Comparison of ENCODE assay signal across 18 cellular contexts in genomic region chr1:104946558-104947210, GRCh38.
DNase-seq lines count a peak whose midpoint lies in the region; ATAC-seq and TF ChIP-seq lines count a peak whose summit lies in the region.
"Had no signal": no experiment of that assay in that cellular context is flagged by ENCODE, and none has a peak within 500 bp of the region (broad histone marks: within the 10 kb centered on the region; RNA-seq: fewer than 3 reads in every experiment).

No MANE protein-coding gene starts in this region.

- TF ChIP-seq CTCF in SU-DHL-6 (IDR thresholded peaks at IDR 0.05; ENCODE audit: insufficient read depth, low read length, poor library complexity, severe bottlenecking) (no peak), GM20000 (IDR thresholded peaks at IDR 0.05; ENCODE audit: extremely low read depth, missing control alignments) (no peak)

- no peaks in the 10 kb centered on the region for H3K9me2 ChIP-seq in SU-DHL-6 (replicated peaks; ENCODE audit: insufficient read depth, low read length)

- H3K4me3 ChIP-seq in SU-DHL-6 (ENCODE audit: insufficient read depth, low read length, poor library complexity, severe bottlenecking) = no peak overlapping the region

- no peaks in the 10 kb centered on the region for H3K79me2 ChIP-seq in SU-DHL-6 (ENCODE audit: insufficient read depth, low read length)

- no peaks in the 10 kb centered on the region for H4K20me1 ChIP-seq in SU-DHL-6 (ENCODE audit: low read depth, low read length)

- peaks cover 6% of the 10 kb centered on the region for H3K9me3 Mint-ChIP-seq in activated T-cell treated with anti-CD3 and anti-CD28 coated beads, Interleukin-2, amount 50 U/mL, for 24 hours

- H3K27me3 Mint-ChIP-seq in activated T-cell treated with anti-CD3 and anti-CD28 coated beads, Interleukin-2, amount 50 U/mL, for 24 hours = no peaks in the 10 kb centered on the region
- H3K27me3 Mint-ChIP-seq: CD4-positive, CD25-positive, alpha-beta regulatory T cell; CD8-positive, alpha-beta memory T cell had no signal

- DNase-seq in activated T-cell treated with anti-CD3 and anti-CD28 coated beads, Interleukin-2, amount 50 U/mL, for 24 hours = no peak
- DNase-seq in GM20000 (ENCODE audit: low spot score) (no peak), activated gamma-delta T cell (lab: John Stamatoyannopoulos, UW) (no peak)
- DNase-seq in stimulated activated CD4-positive, alpha-beta T cell treated with anti-CD3 and anti-CD28 coated beads, Interleukin-2, amount 100 ng/mL, for 24 hours = no peak
- DNase-seq: ACHN; BE2C; C1 segment of cervical spinal cord; CD4-positive, CD25-positive, alpha-beta regulatory T cell; CD8-positive, alpha-beta memory T cell; COR-L47; HCEC 1CT; Karpas-422; KBM-7 had no signal

- H3F3A ChIP-seq in SU-DHL-6 (ENCODE audit: insufficient read depth) = no peaks in the 10 kb centered on the region

- H3K9me3 ChIP-seq in SU-DHL-6 (ENCODE audit: insufficient read depth, low read length) = 0 out of 2 replicates have a peak, but pooled peaks cover 4% of the 10 kb centered on the region
- H3K9me3 ChIP-seq: BE2C had no signal

- no peak overlapping the region for H3K9ac ChIP-seq in SU-DHL-6 (ENCODE audit: low read length)

- no peak overlapping the region for H3K4me3 Mint-ChIP-seq in activated T-cell treated with anti-CD3 and anti-CD28 coated beads, Interleukin-2, amount 50 U/mL, for 24 hours
- H3K4me3 Mint-ChIP-seq: CD4-positive, CD25-positive, alpha-beta regulatory T cell; CD8-positive, alpha-beta memory T cell had no signal

- 0 out of 2 replicates have a peak, but pooled peaks cover 2% of the 10 kb centered on the region for H3K36me3 ChIP-seq in SU-DHL-6 (ENCODE audit: low read length)
- H3K36me3 ChIP-seq: BE2C had no signal

- peak overlapping the region; percentile 70 for H2AFZ ChIP-seq in SU-DHL-6 (ENCODE audit: low read depth, low read length, severe bottlenecking)

- H3K36me3 Mint-ChIP-seq in activated T-cell treated with anti-CD3 and anti-CD28 coated beads, Interleukin-2, amount 50 U/mL, for 24 hours (ENCODE audit: low read depth) = no peaks in the 10 kb centered on the region
- H3K36me3 Mint-ChIP-seq: CD4-positive, CD25-positive, alpha-beta regulatory T cell had no signal

- H3K27me3 ChIP-seq in SU-DHL-6 (ENCODE audit: low read length) = no peaks in the 10 kb centered on the region
- H3K27me3 ChIP-seq: BE2C had no signal

- no peaks in the 10 kb centered on the region for H3K4me1 Mint-ChIP-seq in activated T-cell treated with anti-CD3 and anti-CD28 coated beads, Interleukin-2, amount 50 U/mL, for 24 hours (ENCODE audit: low read depth)
- H3K4me1 Mint-ChIP-seq: CD4-positive, CD25-positive, alpha-beta regulatory T cell; CD8-positive, alpha-beta memory T cell; IgD-negative memory B cell had no signal

- peak; percentile 52 for ATAC-seq in GM19372 (IDR thresholded peaks at IDR 0.05; ENCODE audit: low read depth, unreplicated experiment)
- peak; percentile 61 for ATAC-seq in HG02885 (IDR thresholded peaks at IDR 0.05; ENCODE audit: poor library complexity, unreplicated experiment)
- ATAC-seq: HepG2 had no signal

- no peak overlapping the region for H3K4me2 ChIP-seq in SU-DHL-6 (ENCODE audit: low read depth, low read length, poor library complexity, severe bottlenecking)

- H3K27ac ChIP-seq in SU-DHL-6 (ENCODE audit: low read depth, low read length) = no peak overlapping the region

- no peak overlapping the region for H3K27ac Mint-ChIP-seq in activated T-cell treated with anti-CD3 and anti-CD28 coated beads, Interleukin-2, amount 50 U/mL, for 24 hours
- H3K27ac Mint-ChIP-seq: CD4-positive, CD25-positive, alpha-beta regulatory T cell; CD8-positive, alpha-beta memory T cell had no signal
